In the genomic region with DNA sequence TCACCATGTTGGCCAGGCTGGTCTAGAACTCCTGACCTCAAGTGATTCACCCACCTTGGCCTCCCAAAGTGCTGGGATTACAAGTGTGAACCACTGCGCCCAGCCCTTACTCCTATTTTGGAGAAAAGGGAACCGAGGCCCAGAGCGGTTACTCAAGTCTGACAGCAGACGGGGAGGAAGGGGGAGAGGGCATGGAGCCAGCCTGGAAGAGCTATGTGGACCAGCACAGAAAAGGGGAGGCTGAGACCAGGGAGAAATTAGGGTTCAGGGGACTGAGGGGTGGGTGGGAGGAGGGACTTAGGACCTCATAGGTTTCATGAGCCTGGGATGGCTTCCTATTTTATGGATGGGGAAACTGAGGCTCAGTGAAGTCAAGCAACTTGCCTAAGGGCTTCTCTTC, we compare ENCODE assay signal across 16 cellular contexts. TPM values are rescaled to one million over a fixed set of nuclear protein-coding genes. Genes with fewer than 3 reads are reported as not detected.
DNase-seq lines count a peak whose midpoint lies in the region; ATAC-seq and TF ChIP-seq lines count a peak whose summit lies in the region.
"Had no signal": no experiment of that assay in that cellular context is flagged by ENCODE, and none has a peak within 500 bp of the region (broad histone marks: within the 10 kb centered on the region; RNA-seq: fewer than 3 reads in every experiment).

No MANE protein-coding gene starts in this region.

- peak overlapping the region; percentile 73 for H3K4me3 Mint-ChIP-seq in activated naive CD4-positive, alpha-beta T cell treated with anti-CD3 and anti-CD28 coated beads, Interleukin-2, amount 50 U/mL, for 24 hours
- peak overlapping the region; percentile 73 for H3K4me3 Mint-ChIP-seq in activated CD8-positive, alpha-beta T cell treated with anti-CD3 and anti-CD28 coated beads for 36 hours
- peak overlapping the region; percentile 28 for H3K4me3 Mint-ChIP-seq in memory B cell
- H3K4me3 Mint-ChIP-seq: activated CD4-positive, alpha-beta T cell treated with anti-CD3 and anti-CD28 coated beads, Interleukin-2, amount 10 ng/mL, durations not matched to agents 7 days and 5 days; immature natural killer cell had no signal

- H3K4me1 ChIP-seq in tibial nerve = peaks cover 0 to 58% (median 5%) of the 10 kb centered on the region in 4 donors
- H3K4me1 ChIP-seq in transverse colon = peaks cover 0 to 6% (median 6%) of the 10 kb centered on the region in 4 donors

- TF ChIP-seq EP300 in tibial nerve (IDR thresholded peaks at IDR 0.05) (no peak), transverse colon (IDR thresholded peaks at IDR 0.05; ENCODE audit: low read depth) (no peak)

- intact Hi-C loops in activated CD8-positive, alpha-beta T cell treated with anti-CD3 and anti-CD28 coated beads for 36 hours (cut with micrococcal nuclease) = no loop called here
- intact Hi-C loops in transverse colon (cut with DNase I; ENCODE audit: low total_unique reads) = no loop called here

- H3K27me3 ChIP-seq in tibial nerve = peaks cover 0 to 27% of the 10 kb centered on the region in 2 donors
- peaks cover 54% of the 10 kb centered on the region for H3K27me3 ChIP-seq in transverse colon

- H3K9me3 Mint-ChIP-seq in activated naive CD4-positive, alpha-beta T cell treated with anti-CD3 and anti-CD28 coated beads, Interleukin-2, amount 50 U/mL, for 24 hours = no peaks in the 10 kb centered on the region
- no peaks in the 10 kb centered on the region for H3K9me3 Mint-ChIP-seq in activated CD8-positive, alpha-beta T cell treated with anti-CD3 and anti-CD28 coated beads for 36 hours
- no peaks in the 10 kb centered on the region for H3K9me3 Mint-ChIP-seq in memory B cell
- H3K9me3 Mint-ChIP-seq: activated CD4-positive, alpha-beta T cell treated with anti-CD3 and anti-CD28 coated beads, Interleukin-2, amount 10 ng/mL, durations not matched to agents 7 days and 5 days; immature natural killer cell had no signal

- CTCF ChIA-PET in activated CD8-positive, alpha-beta T cell treated with anti-CD3 and anti-CD28 coated beads for 36 hours (lab: Charles Lee) = no interaction called here

- H3K27ac ChIP-seq in tibial nerve = peak overlapping the region; percentile 67 to 91 (median 83)
- no peak overlapping the region for H3K27ac ChIP-seq in transverse colon
- H3K27ac ChIP-seq: thoracic aorta had no signal

- no peak for TF ChIP-seq POLR2A in tibial nerve (IDR thresholded peaks at IDR 0.05)
- no peak for TF ChIP-seq POLR2A in transverse colon (IDR thresholded peaks at IDR 0.05)

- POLR2A ChIA-PET in activated CD8-positive, alpha-beta T cell treated with anti-CD3 and anti-CD28 coated beads for 36 hours (lab: Charles Lee) = no interaction called here

- DNase-seq in activated naive CD4-positive, alpha-beta T cell (lab: John Stamatoyannopoulos, UW) = no peak
- DNase-seq in activated CD8-positive, alpha-beta T cell treated with anti-CD3 and anti-CD28 coated beads for 36 hours = no peak
- DNase-seq in memory B cell (ENCODE audit: low spot score in 2 of 2) (no peak), tibial nerve (ENCODE audit: low spot score in 2 of 2) (no peak), ecto neural progenitor cell (ENCODE audit: low spot score) (no peak), transverse colon (no peak)
- DNase-seq: activated CD4-positive, alpha-beta T cell treated with anti-CD3 and anti-CD28 coated beads, Interleukin-2, amount 10 ng/mL, durations not matched to agents 7 days and 5 days; C1 segment of cervical spinal cord; central memory CD4-positive, alpha-beta T cell; effector CD8-positive, alpha-beta T cell; immature natural killer cell; Karpas-422; NCI-H1417 treated with DMSO at 0.1 percent for 48 hours had no signal

- in situ Hi-C loops in transverse colon (cut with MboI; ENCODE audit: low pct_ligation_motif_present in 1 of 4, low pct_unique_long_range_greater_than_20kb in 1 of 4, low sequenced_read_pairs in 3 of 4) = no loop called here

- H3K36me3 ChIP-seq in tibial nerve (peaks cover 0 to 11% (median 0%) of the 10 kb centered on the region in 3 donors), transverse colon (no peaks in the 10 kb centered on the region)
- H3K36me3 ChIP-seq: thoracic aorta had no signal

- H3K4me3 ChIP-seq in tibial nerve (peak overlapping the region; percentile 40 to 65 (median 53)), transverse colon (no peak overlapping the region)
- H3K4me3 ChIP-seq: thoracic aorta had no signal

- H3K9me3 ChIP-seq in tibial nerve = no peaks in the 10 kb centered on the region
- no peaks in the 10 kb centered on the region for H3K9me3 ChIP-seq in transverse colon
- H3K9me3 ChIP-seq: thoracic aorta had no signal

- peaks cover 2% of the 10 kb centered on the region for H3K36me3 Mint-ChIP-seq in activated naive CD4-positive, alpha-beta T cell treated with anti-CD3 and anti-CD28 coated beads, Interleukin-2, amount 50 U/mL, for 24 hours
- no peaks in the 10 kb centered on the region for H3K36me3 Mint-ChIP-seq in activated CD8-positive, alpha-beta T cell treated with anti-CD3 and anti-CD28 coated beads for 36 hours (ENCODE audit: low read depth)
- peaks cover 1% of the 10 kb centered on the region for H3K36me3 Mint-ChIP-seq in memory B cell

- no peak for TF ChIP-seq CTCF in activated CD8-positive, alpha-beta T cell treated with anti-CD3 and anti-CD28 coated beads for 36 hours (IDR thresholded peaks at IDR 0.05)
- no peak for TF ChIP-seq CTCF in tibial nerve (IDR thresholded peaks at IDR 0.05)
- no peak for TF ChIP-seq CTCF in transverse colon (IDR thresholded peaks at IDR 0.05)

- ATAC-seq in activated CD8-positive, alpha-beta T cell treated with anti-CD3 and anti-CD28 coated beads for 36 hours = no peak
- ATAC-seq in memory B cell (ENCODE audit: low read depth) (no peak), GM18502 (IDR thresholded peaks at IDR 0.05; ENCODE audit: poor library complexity, unreplicated experiment) (no peak)

- H3K4me1 Mint-ChIP-seq in activated naive CD4-positive, alpha-beta T cell treated with anti-CD3 and anti-CD28 coated beads, Interleukin-2, amount 50 U/mL, for 24 hours = peaks cover 10% of the 10 kb centered on the region
- peaks cover 13% of the 10 kb centered on the region for H3K4me1 Mint-ChIP-seq in activated CD8-positive, alpha-beta T cell treated with anti-CD3 and anti-CD28 coated beads for 36 hours (ENCODE audit: low read depth)
- peaks cover 10% of the 10 kb centered on the region for H3K4me1 Mint-ChIP-seq in memory B cell

- no peak overlapping the region for H3K27ac Mint-ChIP-seq in activated naive CD4-positive, alpha-beta T cell treated with anti-CD3 and anti-CD28 coated beads, Interleukin-2, amount 50 U/mL, for 24 hours
- no peak overlapping the region for H3K27ac Mint-ChIP-seq in activated CD8-positive, alpha-beta T cell treated with anti-CD3 and anti-CD28 coated beads for 36 hours
- no peak overlapping the region for H3K27ac Mint-ChIP-seq in memory B cell
- H3K27ac Mint-ChIP-seq: activated CD4-positive, alpha-beta T cell treated with anti-CD3 and anti-CD28 coated beads, Interleukin-2, amount 10 ng/mL, durations not matched to agents 7 days and 5 days; immature natural killer cell had no signal

- WGBS in tibial nerve, 2 donors = 64 to 74% methylated on average over 4 of the region's 4 CpGs
- WGBS in transverse colon (ENCODE audit: low coverage in 1 of 2), 2 donors = 71% methylated on average over 4 of the region's 4 CpGs; no CpG with 5 or more reads in 1 of the 2 donors

- peaks cover 27% of the 10 kb centered on the region for H3K27me3 Mint-ChIP-seq in activated naive CD4-positive, alpha-beta T cell treated with anti-CD3 and anti-CD28 coated beads, Interleukin-2, amount 50 U/mL, for 24 hours
- peaks cover 21% of the 10 kb centered on the region for H3K27me3 Mint-ChIP-seq in activated CD8-positive, alpha-beta T cell treated with anti-CD3 and anti-CD28 coated beads for 36 hours
- H3K27me3 Mint-ChIP-seq in memory B cell = peaks cover 25% of the 10 kb centered on the region

RNA-seq across cellular contexts. Expression of a gene that starts 1.5 kb away (rescaled TPM):
- under 1 TPM; 0.60 to 0.74 TPM for total RNA-seq in activated CD8-positive, alpha-beta T cell treated with anti-CD3 and anti-CD28 coated beads for 36 hours
- total RNA-seq in tibial nerve (100 to 1,000 TPM; 183 to 530 (median 479) TPM), transverse colon (10 to 100 TPM in 1 of 4 donors, 1 to 10 TPM in 3; 3.8 to 10.1 (median 5.8) TPM)
- total RNA-seq: activated CD4-positive, alpha-beta T cell treated with anti-CD3 and anti-CD28 coated beads, Interleukin-2, amount 10 ng/mL, durations not matched to agents 7 days and 5 days had no signal

RNA-seq across cellular contexts. Expression of a gene that starts 33.3 kb away (rescaled TPM):
- total RNA-seq in activated CD8-positive, alpha-beta T cell treated with anti-CD3 and anti-CD28 coated beads for 36 hours = 10 to 100 TPM; 18.1 to 20.1 TPM
- total RNA-seq in tibial nerve (10 to 100 TPM; 33.4 to 46.8 (median 42.7) TPM), transverse colon (100 to 1,000 TPM in 1 of 4 donors, 10 to 100 TPM in 3; 46.4 to 102 (median 63.9) TPM)

RNA-seq across cellular contexts. Expression of a gene that starts 56.7 kb away (rescaled TPM):
- 1 to 10 TPM; 2.3 to 2.9 TPM for total RNA-seq in activated CD8-positive, alpha-beta T cell treated with anti-CD3 and anti-CD28 coated beads for 36 hours
- total RNA-seq in tibial nerve (10 to 100 TPM; 28.0 to 45.3 (median 42.2) TPM), transverse colon (10 to 100 TPM in 2 of 4 donors, 1 to 10 TPM in 2; 5.6 to 24.6 (median 13.6) TPM)

Comparison
In these comparisons a context has a peak if more than half of its experiments do, and no peak if none do; other contexts are left out.
1. H3K27ac ChIP-seq: peak in tibial nerve (4 of 4); none in transverse colon (0 of 4).
2. H3K4me3 ChIP-seq: peak in tibial nerve (4 of 4); none in transverse colon (0 of 4).
3. RNA of a gene that starts 1.5 kb away (total RNA-seq): 183 to 530 TPM in tibial nerve; 3.8 to 10.1 TPM in transverse colon and 0.60 to 0.74 TPM in activated CD8-positive, alpha-beta T cell treated with anti-CD3 and anti-CD28 coated beads for 36 hours; every median in the first group is over 10 times any median in the second.
4. Peak in every context shown above with its lines, with median percentiles within 50 percentile points of each other: H3K4me3 Mint-ChIP-seq.